In genomic region chr1:161199506-161200119, GRCh38 we compare ENCODE assay signal across 8 cellular contexts. TPM values are rescaled to one million over a fixed set of nuclear protein-coding genes. Genes with fewer than 3 reads are reported as not detected.
DNase-seq lines count a peak whose midpoint lies in the region; ATAC-seq, FAIRE-seq and TF ChIP-seq lines count a peak whose summit lies in the region.
"Had no signal": no experiment of that assay in that cellular context is flagged by ENCODE, and none has a peak within 500 bp of the region (broad histone marks: within the 10 kb centered on the region; RNA-seq: fewer than 3 reads in every experiment).

No MANE protein-coding gene starts in this region.

- no peaks in the 10 kb centered on the region for H4K20me1 ChIP-seq in keratinocyte (ENCODE audit: control insufficient read depth, extremely low read depth, insufficient read depth, low read length)

- dilution Hi-C loops in keratinocyte (cut with MboI; ENCODE audit: extremely low pct_ligation_motif_present, low sequenced_read_pairs) = no loop called here

- H3K27me3 Mint-ChIP-seq in activated naive CD8-positive, alpha-beta T cell treated with anti-CD3 and anti-CD28 coated beads for 36 hours = no peaks in the 10 kb centered on the region

- H3K27ac ChIP-seq in keratinocyte (ENCODE audit: control insufficient read depth, insufficient read depth, low read length) = peak overlapping the region; percentile 92

- peak overlapping the region; percentile 50 for H2AFZ ChIP-seq in keratinocyte (ENCODE audit: control insufficient read depth, low read length)

- no peak for TF ChIP-seq CTCF in keratinocyte (optimal IDR thresholded peaks at IDR 0.05 in 1 of 3, IDR thresholded peaks at IDR 0.05 in 1 of 3, conservative IDR thresholded peaks at IDR 0.05 in 1 of 3; ENCODE audit: extremely low read depth in 1 of 3, insufficient read depth in 2 of 3, low read length in 3 of 3)

- H3K27me3 ChIP-seq in MG63 = no peaks in the 10 kb centered on the region
- no peaks in the 10 kb centered on the region for H3K27me3 ChIP-seq in keratinocyte (ENCODE audit: control insufficient read depth, extremely low read depth, insufficient read depth, low read length)

- H3K36me3 ChIP-seq in MG63 (peaks cover 36% of the 10 kb centered on the region), keratinocyte (ENCODE audit: control insufficient read depth in 2 of 2, extremely low read depth in 1 of 2, insufficient read depth in 2 of 2, low read length in 2 of 2) (peaks cover 5 to 12% of the 10 kb centered on the region in 2 experiments)

- peaks cover 17% of the 10 kb centered on the region for H3K79me2 ChIP-seq in keratinocyte (ENCODE audit: control insufficient read depth, insufficient read depth, low read length)

- no peak for ATAC-seq in stimulated activated effector memory CD8-positive, alpha-beta T cell treated with anti-CD3 and anti-CD28 coated beads, Interleukin-12 subunit alpha, Interleukin-12 subunit beta, amount 100 ng/mL, for 72 hours
- ATAC-seq in HG03460 (IDR thresholded peaks at IDR 0.05; ENCODE audit: unreplicated experiment) = no peak

- peak overlapping the region; percentile 63 for H3K9ac ChIP-seq in keratinocyte (ENCODE audit: control insufficient read depth, extremely low read depth, insufficient read depth, low read length)

- no peaks in the 10 kb centered on the region for H3K9me3 Mint-ChIP-seq in activated naive CD8-positive, alpha-beta T cell treated with anti-CD3 and anti-CD28 coated beads for 36 hours
- no peaks in the 10 kb centered on the region for H3K9me3 Mint-ChIP-seq in stimulated activated effector memory CD8-positive, alpha-beta T cell treated with anti-CD3 and anti-CD28 coated beads, Interleukin-12 subunit alpha, Interleukin-12 subunit beta, amount 100 ng/mL, for 72 hours

- H3K9me1 ChIP-seq in keratinocyte (ENCODE audit: control insufficient read depth, extremely low read depth, insufficient read depth, low read length) = no peaks in the 10 kb centered on the region

- H3K4me3 Mint-ChIP-seq in activated naive CD8-positive, alpha-beta T cell treated with anti-CD3 and anti-CD28 coated beads for 36 hours = peak overlapping the region; percentile 92
- H3K4me3 Mint-ChIP-seq in stimulated activated effector memory CD8-positive, alpha-beta T cell treated with anti-CD3 and anti-CD28 coated beads, Interleukin-12 subunit alpha, Interleukin-12 subunit beta, amount 100 ng/mL, for 72 hours = peak overlapping the region; percentile 85

- H3K4me1 Mint-ChIP-seq in activated naive CD8-positive, alpha-beta T cell treated with anti-CD3 and anti-CD28 coated beads for 36 hours = peaks cover 39% of the 10 kb centered on the region
- H3K4me1 Mint-ChIP-seq in stimulated activated effector memory CD8-positive, alpha-beta T cell treated with anti-CD3 and anti-CD28 coated beads, Interleukin-12 subunit alpha, Interleukin-12 subunit beta, amount 100 ng/mL, for 72 hours = peaks cover 65% of the 10 kb centered on the region

- peaks cover 15% of the 10 kb centered on the region for H3K36me3 Mint-ChIP-seq in activated naive CD8-positive, alpha-beta T cell treated with anti-CD3 and anti-CD28 coated beads for 36 hours
- H3K36me3 Mint-ChIP-seq in stimulated activated effector memory CD8-positive, alpha-beta T cell treated with anti-CD3 and anti-CD28 coated beads, Interleukin-12 subunit alpha, Interleukin-12 subunit beta, amount 100 ng/mL, for 72 hours = peaks cover 17% of the 10 kb centered on the region

- H3K4me2 ChIP-seq in keratinocyte (ENCODE audit: control insufficient read depth, extremely low read depth, insufficient read depth, low read depth, low read length) = peak overlapping the region; percentile 27

- FAIRE-seq in keratinocyte (lab: Jason Lieb, UNC) = no peak

- no peak overlapping the region for H3K4me3 ChIP-seq in MG63
- peak overlapping the region in 1 of 3 experiments; percentile 4 for H3K4me3 ChIP-seq in keratinocyte (ENCODE audit: control insufficient read depth in 2 of 3, extremely low read depth in 1 of 3, insufficient read depth in 2 of 3, low read depth in 1 of 3, low read length in 3 of 3)

- H3K9me3 ChIP-seq in MG63 (no peaks in the 10 kb centered on the region), keratinocyte (ENCODE audit: control insufficient read depth, low read depth, low read length) (no peaks in the 10 kb centered on the region)

- peak overlapping the region; percentile 95 for H3K27ac Mint-ChIP-seq in activated naive CD8-positive, alpha-beta T cell treated with anti-CD3 and anti-CD28 coated beads for 36 hours
- peak overlapping the region; percentile 95 for H3K27ac Mint-ChIP-seq in stimulated activated effector memory CD8-positive, alpha-beta T cell treated with anti-CD3 and anti-CD28 coated beads, Interleukin-12 subunit alpha, Interleukin-12 subunit beta, amount 100 ng/mL, for 72 hours

- peaks cover 47% of the 10 kb centered on the region for H3K4me1 ChIP-seq in keratinocyte (ENCODE audit: control insufficient read depth, extremely low read depth, insufficient read depth, low read length)

- DNase-seq in MG63 (peak; percentile 46), keratinocyte (ENCODE audit: low read depth, low spot score) (no peak), occipital lobe (lab: John Stamatoyannopoulos, UW) (no peak)
- no peak for DNase-seq in activated naive CD8-positive, alpha-beta T cell treated with anti-CD3 and anti-CD28 coated beads for 36 hours
- DNase-seq in stimulated activated effector memory CD8-positive, alpha-beta T cell treated with anti-CD3 and anti-CD28 coated beads, Interleukin-12 subunit alpha, Interleukin-12 subunit beta, amount 100 ng/mL, for 72 hours (ENCODE audit: low spot score in 2 of 2) = no peak
- no peak for DNase-seq in stimulated activated CD4-positive, alpha-beta T cell treated with anti-CD3 and anti-CD28 coated beads, Interleukin-4, amount 100 ng/mL, for 24 hours

RNA-seq across cellular contexts. Expression of gene ADAMTS4, which starts 0.8 kb away (rescaled TPM):
- 3.6 and 5.2 TPM in 2 replicates for total RNA-seq in MG63 (2014; rRNA removed; shearing (Covaris generic); ENCODE audit: low replicate concordance)
- 1 to 10 TPM; 2.5 to 3.8 TPM for total RNA-seq in activated naive CD8-positive, alpha-beta T cell treated with anti-CD3 and anti-CD28 coated beads for 36 hours
- polyA plus RNA-seq in keratinocyte = 0.22 to 0.36 TPM (median 0.35 TPM) in 3 replicates
- not detected for polyA plus RNA-seq in keratinocyte (2011; ENCODE audit: low read depth)
- 0.11 and 0.13 TPM in 2 replicates for polyA plus RNA-seq in keratinocyte (2011; cell fraction: cytosol; rRNA removed)
- 0.61 and 1.00 TPM in 2 replicates for polyA plus RNA-seq in keratinocyte (2011; cell fraction: nucleus; rRNA removed)
- polyA plus RNA-seq in keratinocyte (2012; ENCODE audit: low replicate concordance) = 0.65 TPM in 1 of 2 replicates, not detected in the other
- polyA minus RNA-seq in keratinocyte = 0.30 to 1.0 TPM (median 0.83 TPM) in 3 replicates
- polyA minus RNA-seq in keratinocyte (2011; cell fraction: cytosol; rRNA and poly(A)+ RNA removed) = 0.96 TPM
- 1.2 TPM in 2 replicates for polyA minus RNA-seq in keratinocyte (2011; cell fraction: nucleus; rRNA and poly(A)+ RNA removed)
- 0.62 TPM for total RNA-seq in occipital lobe

RNA-seq across cellular contexts. Expression of gene NDUFS2, which starts 2.6 kb away (rescaled TPM):
- 129 and 194 TPM in 2 replicates for total RNA-seq in MG63 (2014; rRNA removed; shearing (Covaris generic); ENCODE audit: low replicate concordance)
- 10 to 100 TPM; 87.7 to 95.8 TPM for total RNA-seq in activated naive CD8-positive, alpha-beta T cell treated with anti-CD3 and anti-CD28 coated beads for 36 hours
- 105 to 136 TPM (median 135 TPM) in 3 replicates for polyA plus RNA-seq in keratinocyte
- polyA plus RNA-seq in keratinocyte (2011; ENCODE audit: low read depth) = 90.2 TPM
- polyA plus RNA-seq in keratinocyte (2011; cell fraction: cytosol; rRNA removed) = 100.0 and 117 TPM in 2 replicates
- 109 and 115 TPM in 2 replicates for polyA plus RNA-seq in keratinocyte (2011; cell fraction: nucleus; rRNA removed)
- polyA plus RNA-seq in keratinocyte (2012; ENCODE audit: low replicate concordance) = 79.8 and 86.9 TPM in 2 replicates
- polyA minus RNA-seq in keratinocyte = 88.1 to 130 TPM (median 111 TPM) in 3 replicates
- polyA minus RNA-seq in keratinocyte (2011; cell fraction: cytosol; rRNA and poly(A)+ RNA removed) = 115 TPM
- polyA minus RNA-seq in keratinocyte (2011; cell fraction: nucleus; rRNA and poly(A)+ RNA removed) = 70.5 and 92.9 TPM in 2 replicates
- 85.2 TPM for total RNA-seq in occipital lobe

RNA-seq across cellular contexts. Expression of gene FCER1G, which starts 15.5 kb away (rescaled TPM):
- total RNA-seq in MG63 (2014; rRNA removed; shearing (Covaris generic); ENCODE audit: low replicate concordance) = 5.3 TPM in 1 of 2 replicates, not detected in the other
- total RNA-seq in activated naive CD8-positive, alpha-beta T cell treated with anti-CD3 and anti-CD28 coated beads for 36 hours = 1 to 10 TPM; 1.2 to 3.0 TPM
- 0.51 to 1.2 TPM (median 0.62 TPM) in 3 replicates for polyA plus RNA-seq in keratinocyte
- polyA plus RNA-seq in keratinocyte (2011; ENCODE audit: low read depth) = not detected
- polyA plus RNA-seq in keratinocyte (2011; cell fraction: cytosol; rRNA removed) = 0.39 and 0.75 TPM in 2 replicates
- polyA plus RNA-seq in keratinocyte (2011; cell fraction: nucleus; rRNA removed) = 1.1 and 1.3 TPM in 2 replicates
- 0.53 and 1.4 TPM in 2 replicates for polyA plus RNA-seq in keratinocyte (2012; ENCODE audit: low replicate concordance)
- polyA minus RNA-seq in keratinocyte = not detected in 3 replicates
- not detected for polyA minus RNA-seq in keratinocyte (2011; cell fraction: cytosol; rRNA and poly(A)+ RNA removed)
- polyA minus RNA-seq in keratinocyte (2011; cell fraction: nucleus; rRNA and poly(A)+ RNA removed) = not detected in 2 replicates
- 1.6 TPM for total RNA-seq in occipital lobe
- total RNA-seq: kidney epithelial cell had no signal

RNA-seq across cellular contexts. Expression of gene B4GALT3, which starts 22.3 kb away (rescaled TPM):
- total RNA-seq in MG63 (2014; rRNA removed; shearing (Covaris generic); ENCODE audit: low replicate concordance) = 20.5 and 25.7 TPM in 2 replicates
- 10 to 100 TPM; 49.5 to 53.9 TPM for total RNA-seq in activated naive CD8-positive, alpha-beta T cell treated with anti-CD3 and anti-CD28 coated beads for 36 hours
- 19.1 to 24.8 TPM (median 21.1 TPM) in 3 replicates for polyA plus RNA-seq in keratinocyte
- 15.5 TPM for polyA plus RNA-seq in keratinocyte (2011; ENCODE audit: low read depth)
- 17.5 and 22.2 TPM in 2 replicates for polyA plus RNA-seq in keratinocyte (2011; cell fraction: cytosol; rRNA removed)
- polyA plus RNA-seq in keratinocyte (2011; cell fraction: nucleus; rRNA removed) = 34.4 and 45.3 TPM in 2 replicates
- polyA plus RNA-seq in keratinocyte (2012; ENCODE audit: low replicate concordance) = 18.6 and 30.6 TPM in 2 replicates
- polyA minus RNA-seq in keratinocyte = 9.5 to 29.2 TPM (median 17.0 TPM) in 3 replicates
- 22.1 TPM for polyA minus RNA-seq in keratinocyte (2011; cell fraction: cytosol; rRNA and poly(A)+ RNA removed)
- 8.0 and 9.4 TPM in 2 replicates for polyA minus RNA-seq in keratinocyte (2011; cell fraction: nucleus; rRNA and poly(A)+ RNA removed)
- 21.4 TPM for total RNA-seq in occipital lobe

RNA-seq across cellular contexts. Expression of gene APOA2, which starts 23.8 kb away (rescaled TPM):
- not detected in 2 replicates for total RNA-seq in MG63 (2014; rRNA removed; shearing (Covaris generic); ENCODE audit: low replicate concordance)
- not detected for total RNA-seq in activated naive CD8-positive, alpha-beta T cell treated with anti-CD3 and anti-CD28 coated beads for 36 hours
- polyA plus RNA-seq in keratinocyte = not detected in 3 replicates
- 1.8 TPM for polyA plus RNA-seq in keratinocyte (2011; ENCODE audit: low read depth)
- polyA plus RNA-seq in keratinocyte (2011; cell fraction: cytosol; rRNA removed) = not detected in 2 replicates
- not detected in 2 replicates for polyA plus RNA-seq in keratinocyte (2011; cell fraction: nucleus; rRNA removed)
- 1.2 TPM in 1 of 2 replicates, not detected in the other for polyA plus RNA-seq in keratinocyte (2012; ENCODE audit: low replicate concordance)
- polyA minus RNA-seq in keratinocyte = 1.2 TPM in 1 of 3 replicates, not detected in the others
- polyA minus RNA-seq in keratinocyte (2011; cell fraction: cytosol; rRNA and poly(A)+ RNA removed) = not detected
- polyA minus RNA-seq in keratinocyte (2011; cell fraction: nucleus; rRNA and poly(A)+ RNA removed) = not detected in 2 replicates
- not detected for total RNA-seq in occipital lobe
- total RNA-seq: kidney epithelial cell had no signal
